In the genomic region with DNA sequence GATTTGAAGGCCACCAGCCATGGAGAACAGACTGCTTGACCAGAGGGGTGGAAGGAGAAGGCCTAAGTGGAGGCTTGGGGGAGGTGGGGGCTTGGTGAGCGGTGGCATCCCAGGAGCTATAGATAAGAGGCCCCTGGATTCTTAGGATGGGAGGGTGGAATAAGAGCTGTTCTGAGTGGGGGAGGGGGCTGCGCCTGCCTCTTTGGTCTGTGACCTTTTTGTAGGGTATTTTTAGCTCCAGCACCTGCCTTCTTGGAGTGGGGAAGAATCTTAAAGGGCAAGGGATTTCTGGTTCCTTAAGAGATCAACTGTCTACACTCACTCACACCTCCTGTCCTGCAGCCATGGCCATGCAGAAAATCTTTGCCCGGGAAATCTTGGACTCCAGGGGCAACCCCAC, we compare ENCODE assay signal across 1 cellular context.
TF ChIP-seq lines count a peak whose summit lies in the region.

No MANE protein-coding gene starts in this region.

TF ChIP-seq in HepG2, 621 proteins besides CTCF, POLR2A, EP300 and RAD21:
- TF ChIP-seq ZNF878 (CRISPR knock-in tag; IDR thresholded peaks at IDR 0.05) (0 out of 2 replicates have a peak, but pooled peaks have one; percentile 15), ZNF317 (CRISPR knock-in tag; IDR thresholded peaks at IDR 0.05) (no peak), NR0B2 (CRISPR knock-in tag; IDR thresholded peaks at IDR 0.05) (no peak)
TF ChIP-seq in HepG2: peak in this region for 1.
